In genomic region chr4:70778888-70779422, GRCh38 we compare ENCODE assay signal across 11 cellular contexts. TPM values are rescaled to one million over a fixed set of nuclear protein-coding genes. Genes with fewer than 3 reads are reported as not detected.
DNase-seq lines count a peak whose midpoint lies in the region; ATAC-seq, FAIRE-seq and TF ChIP-seq lines count a peak whose summit lies in the region.
"Had no signal": no experiment of that assay in that cellular context is flagged by ENCODE, and none has a peak within 500 bp of the region (broad histone marks: within the 10 kb centered on the region; RNA-seq: fewer than 3 reads in every experiment).

No MANE protein-coding gene starts in this region.

- peak; percentile 88 for FAIRE-seq in endothelial cell of umbilical vein (lab: Jason Lieb, UNC)

- H3K23ac ChIP-seq in mesenchymal stem cell (ENCODE audit: low read length in 2 of 2), result no peak overlapping the region

- no peak overlapping the region for H3K4ac ChIP-seq in mesenchymal stem cell (ENCODE audit: low read depth in 1 of 2, low read length in 2 of 2)

- no peak overlapping the region for H3K18ac ChIP-seq in mesenchymal stem cell (ENCODE audit: low read depth in 1 of 2, low read length in 2 of 2)

- H3K4me1 ChIP-seq in endothelial cell of umbilical vein (ENCODE audit: control insufficient read depth, extremely low read depth, insufficient read depth, low read length) (peaks cover 13% of the 10 kb centered on the region), mesenchymal stem cell (ENCODE audit: control insufficient read depth, insufficient read depth, low read depth, low read length) (no peaks in the 10 kb centered on the region)

- H2BK12ac ChIP-seq in mesenchymal stem cell (ENCODE audit: low read length in 2 of 2), result no peak overlapping the region

- no peak for TF ChIP-seq CTCF in endothelial cell of umbilical vein (IDR thresholded peaks at IDR 0.05; ENCODE audit: extremely low read depth in 1 of 2, insufficient read depth in 1 of 2, low read depth in 1 of 2, low read length in 2 of 2)

- CTCF ChIA-PET in endothelial cell of umbilical vein (lab: Charles Lee), result interaction anchor here (0.7 to 1.4 kb wide), 4 partner anchors 18 to 75 kb away, joined by 3 to 4 read pairs (median 4); no protein-coding TSS in a partner anchor

- DNase-seq in AG08396 (ENCODE audit: low spot score) (peak; percentile 28), NCI-H2029 (lab: John Stamatoyannopoulos, UW) (peak; percentile 61), endothelial cell of umbilical vein (ENCODE audit: low read depth, low spot score) (peak; percentile 90), mesenchymal stem cell (peak; percentile 98), posterior vena cava (ENCODE audit: low spot score) (no peak), NCI-H69 (lab: John Stamatoyannopoulos, UW) (no peak)
- DNase-seq: activated CD4-positive, alpha-beta T cell treated with anti-CD3 and anti-CD28 coated beads, Interleukin-2, amount 10 ng/mL, durations not matched to agents 7 days and 5 days; midbrain; NCI-H1417 treated with DMSO at 0.1 percent for 48 hours had no signal

- H3K27me3 ChIP-seq in endothelial cell of umbilical vein (ENCODE audit: control insufficient read depth in 2 of 2, insufficient read depth in 2 of 2, low read length in 2 of 2) (no peaks in the 10 kb centered on the region), mesenchymal stem cell (ENCODE audit: control insufficient read depth in 1 of 2, insufficient read depth in 1 of 2, low read length in 2 of 2) (no peaks in the 10 kb centered on the region)

- H3K4me3 ChIP-seq in endothelial cell of umbilical vein (replicated peaks in 1 of 3; ENCODE audit: insufficient read depth in 1 of 3, low read depth in 1 of 3, low read length in 3 of 3) (peak overlapping the region in 1 of 3 experiments; percentile 3), mesenchymal stem cell (ENCODE audit: insufficient read depth in 1 of 2, low read depth in 1 of 2, low read length in 2 of 2) (no peak overlapping the region)

- no peak overlapping the region for H2BK5ac ChIP-seq in mesenchymal stem cell (ENCODE audit: low read depth, low read length, poor library complexity, severe bottlenecking)

- H3K36me3 ChIP-seq in endothelial cell of umbilical vein (ENCODE audit: control insufficient read depth in 2 of 2, extremely low read depth in 1 of 2, insufficient read depth in 2 of 2, low read length in 2 of 2) (peaks cover 0 to 3% of the 10 kb centered on the region in 2 experiments), mesenchymal stem cell (ENCODE audit: control insufficient read depth in 1 of 2, insufficient read depth in 2 of 2, low read depth in 1 of 2, low read length in 2 of 2) (peaks cover 20 to 91% of the 10 kb centered on the region in 2 experiments)

- H2AFZ ChIP-seq in endothelial cell of umbilical vein (ENCODE audit: low read depth, low read length) (no peak overlapping the region), mesenchymal stem cell (ENCODE audit: low read depth, low read length) (no peak overlapping the region)

- H3K4me2 ChIP-seq in endothelial cell of umbilical vein (ENCODE audit: insufficient read depth, low read length), result peak overlapping the region; percentile 64
- H3K4me2 ChIP-seq in mesenchymal stem cell (ENCODE audit: low read length, poor library complexity, severe bottlenecking), result no peak overlapping the region

- H2BK15ac ChIP-seq in mesenchymal stem cell (ENCODE audit: low read depth, poor library complexity, severe bottlenecking), result no peak overlapping the region

- peak overlapping the region; percentile 16 for H3K9ac ChIP-seq in endothelial cell of umbilical vein (replicated peaks; ENCODE audit: extremely low read depth, insufficient read depth, low read length)
- H3K9ac ChIP-seq in mesenchymal stem cell (ENCODE audit: low read length), result no peak overlapping the region

- no peak overlapping the region for H4K91ac ChIP-seq in mesenchymal stem cell (ENCODE audit: low read length)

- no TSS peak for BruUV-seq in endothelial cell of umbilical vein (replicated peaks; lab: Mats Ljungman, UMichigan)

- H4K8ac ChIP-seq in mesenchymal stem cell (ENCODE audit: low read length), result no peak overlapping the region

- no peaks in the 10 kb centered on the region for H4K20me1 ChIP-seq in endothelial cell of umbilical vein (replicated peaks; ENCODE audit: control insufficient read depth, extremely low read depth, insufficient read depth, low read length)

- dilution Hi-C loops in endothelial cell of umbilical vein (cut with MboI; ENCODE audit: extremely low pct_ligation_motif_present, low sequenced_read_pairs), result no loop called here

- no peak overlapping the region for H2BK120ac ChIP-seq in mesenchymal stem cell (ENCODE audit: low read depth, low read length)

- H3K27ac ChIP-seq in endothelial cell of umbilical vein (ENCODE audit: insufficient read depth, low read depth, low read length), result peak overlapping the region; percentile 63
- H3K27ac ChIP-seq in mesenchymal stem cell (ENCODE audit: low read length, poor library complexity, severe bottlenecking), result no peak overlapping the region

- no peaks in the 10 kb centered on the region for H3K9me1 ChIP-seq in endothelial cell of umbilical vein (replicated peaks; ENCODE audit: control insufficient read depth, extremely low read depth, insufficient read depth, low read length)

- H3K9me3 ChIP-seq in endothelial cell of umbilical vein (replicated peaks; ENCODE audit: control insufficient read depth, insufficient read depth, low read length), result no peaks in the 10 kb centered on the region
- no peaks in the 10 kb centered on the region for H3K9me3 ChIP-seq in mesenchymal stem cell (ENCODE audit: control insufficient read depth, low read length)

- ATAC-seq in HG03025 (IDR thresholded peaks at IDR 0.05; ENCODE audit: low FRiP score, unreplicated experiment) (no peak), GM21447 (IDR thresholded peaks at IDR 0.05; ENCODE audit: unreplicated experiment) (no peak)

- H2AK5ac ChIP-seq in mesenchymal stem cell (ENCODE audit: low read length, severe bottlenecking), result no peak overlapping the region

- POLR2A ChIA-PET in endothelial cell of umbilical vein (lab: Charles Lee), result no interaction called here

- H3K14ac ChIP-seq in mesenchymal stem cell (ENCODE audit: low read length in 2 of 2), result no peak overlapping the region

- H3K79me1 ChIP-seq in mesenchymal stem cell (replicated peaks; ENCODE audit: low read length, poor library complexity, severe bottlenecking), result no peaks in the 10 kb centered on the region

- intact Hi-C loops in endothelial cell of umbilical vein (cut with micrococcal nuclease), result loop anchor here (5.0 kb wide), 1 partner anchor 72 kb away; no protein-coding TSS in a partner anchor
- intact Hi-C loops in posterior vena cava (cut with DNase I), result no loop called here

- WGBS in mesenchymal stem cell, result 27% methylated on average over 2 of the region's 5 CpGs

- no peak for TF ChIP-seq POLR2A in endothelial cell of umbilical vein (IDR thresholded peaks at IDR 0.05; ENCODE audit: low read depth, low read length)

- H3K79me2 ChIP-seq in endothelial cell of umbilical vein (ENCODE audit: control insufficient read depth, insufficient read depth, low read length), result no peaks in the 10 kb centered on the region

TF ChIP-seq in endothelial cell of umbilical vein, 7 proteins besides CTCF, POLR2A, EP300 and RAD21:
- TF ChIP-seq MAX (IDR thresholded peaks at IDR 0.05; ENCODE audit: insufficient read depth, insufficient read length) (no peak), GATA2 (IDR thresholded peaks at IDR 0.05; ENCODE audit: insufficient read depth, insufficient read length, low read depth, low read length) (peak; percentile 58)

RNA-seq across cellular contexts. Expression of gene RUFY3, which starts 57.2 kb away (rescaled TPM):
- total RNA-seq in endothelial cell of umbilical vein (42.4 and 52.8 TPM in 2 replicates), posterior vena cava (10 to 100 TPM; 58.5 to 62.3 TPM)
- 8.5 and 10.0 TPM in 2 replicates for polyA plus RNA-seq in endothelial cell of umbilical vein
- polyA plus RNA-seq in endothelial cell of umbilical vein (2011; cell fraction: cytosol; rRNA removed), result 9.2 and 9.3 TPM in 2 replicates
- polyA plus RNA-seq in endothelial cell of umbilical vein (2011; cell fraction: nucleus; rRNA removed), result 70.9 and 78.9 TPM in 2 replicates
- 17.6 and 20.0 TPM in 2 replicates for polyA plus RNA-seq in endothelial cell of umbilical vein (2012)
- 20.2 and 25.3 TPM in 2 replicates for polyA minus RNA-seq in endothelial cell of umbilical vein
- 4.5 TPM for polyA minus RNA-seq in endothelial cell of umbilical vein (2011; cell fraction: cytosol; rRNA and poly(A)+ RNA removed)
- 54.9 and 71.0 TPM in 2 replicates for polyA minus RNA-seq in endothelial cell of umbilical vein (2011; cell fraction: nucleus; rRNA and poly(A)+ RNA removed)
- polyA plus RNA-seq in mesenchymal stem cell (2013, experiment 1 of 2), result 9.3 TPM
- 8.0 TPM for polyA plus RNA-seq in mesenchymal stem cell (2013, experiment 2 of 2)

Comparison
In these comparisons a context has a peak if more than half of its experiments do, and no peak if none do; other contexts are left out.
1. DNase-seq: peak in AG08396 (single experiment), NCI-H2029 (single experiment), endothelial cell of umbilical vein (single experiment) and mesenchymal stem cell (single experiment); none in posterior vena cava (single experiment) and NCI-H69 (single experiment).